Comparison of ENCODE assay signal across 1 cellular context in genomic region chr2:46963210-46963609, GRCh38.
TF ChIP-seq lines count a peak whose summit lies in the region.

No MANE protein-coding gene starts in this region.

TF ChIP-seq in H1, 55 proteins besides CTCF, POLR2A, EP300 and RAD21:
- TF ChIP-seq TCF12 (IDR thresholded peaks at IDR 0.05; ENCODE audit: low read depth, low read length) (no peak), TEAD4 (IDR thresholded peaks at IDR 0.05; ENCODE audit: low read depth, low read length) (0 out of 2 replicates have a peak, but pooled peaks have one; percentile 28)
